In the genomic region with DNA sequence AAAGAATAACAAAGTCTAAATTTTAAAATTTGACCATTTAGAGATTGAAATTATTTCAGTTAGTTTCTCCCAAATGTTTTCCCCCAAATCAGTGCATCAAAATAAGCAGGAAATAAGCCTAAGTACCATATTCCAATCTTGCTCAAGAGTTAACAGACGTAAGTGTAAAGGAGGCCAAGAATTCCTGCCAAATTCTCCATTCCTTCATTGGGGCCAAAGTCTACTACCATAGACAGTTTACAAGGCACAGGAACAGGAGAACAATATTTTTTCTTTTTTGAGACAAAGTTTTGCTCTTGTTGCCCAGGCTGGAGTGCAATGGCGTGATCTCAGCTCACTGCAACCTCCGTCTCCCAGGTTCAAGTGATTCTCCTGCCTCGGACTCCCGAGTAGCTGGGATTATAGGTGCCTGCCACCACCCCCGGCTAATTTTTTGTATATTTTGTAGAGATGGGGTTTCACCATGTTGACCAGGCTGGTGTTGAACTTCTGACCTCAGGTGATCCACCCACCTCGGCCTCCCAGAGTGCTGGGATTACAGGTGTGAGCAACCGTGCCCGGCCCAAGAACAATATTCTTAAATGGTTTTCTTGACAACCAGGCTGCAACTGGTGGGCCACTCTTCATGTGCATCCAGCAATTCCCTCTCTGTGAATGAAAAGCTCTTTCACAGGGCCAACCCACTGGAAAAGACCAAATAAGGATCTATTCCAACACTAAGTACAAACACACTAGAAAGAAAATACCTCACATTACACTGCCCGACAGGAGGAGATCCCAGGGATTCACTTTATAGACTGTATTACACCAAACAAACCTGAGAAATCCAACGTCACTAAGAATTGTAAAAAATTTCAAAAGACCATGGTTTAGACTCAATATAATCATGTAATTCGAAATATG, we compare ENCODE assay signal across 2 cellular contexts.
TF ChIP-seq lines count a peak whose summit lies in the region.

No MANE protein-coding gene starts in this region.

TF ChIP-seq in liver, 16 proteins besides CTCF, POLR2A, EP300 and RAD21 (continued from another document):
- TF ChIP-seq HNF4G (IDR thresholded peaks at IDR 0.05) (peak; percentile 76), EGR1 (IDR thresholded peaks at IDR 0.05; ENCODE audit: low read depth in 2 of 2) (peak in 1 of 2 donors; percentile 51), SP1 (IDR thresholded peaks at IDR 0.05) (peak; percentile 81), FOXA2 (IDR thresholded peaks at IDR 0.05) (peak; percentile 18), JUND (IDR thresholded peaks at IDR 0.05) (peak; percentile 43 to 67), FOXA1 (IDR thresholded peaks at IDR 0.05) (peak; percentile 43), YY1 (IDR thresholded peaks at IDR 0.05) (peak; percentile 73), GABPA (IDR thresholded peaks at IDR 0.05 in 1 of 2, conservative IDR thresholded peaks at IDR 0.05 in 1 of 2) (peak in 1 of 2 donors; percentile 38), HNF4A (conservative IDR thresholded peaks at IDR 0.05) (peak; percentile 90 to 91), NR2F2 (IDR thresholded peaks at IDR 0.05) (peak; percentile 21), RXRA (IDR thresholded peaks at IDR 0.05) (peak; percentile 77 to 79)
- TF ChIP-seq, protein P1, sequence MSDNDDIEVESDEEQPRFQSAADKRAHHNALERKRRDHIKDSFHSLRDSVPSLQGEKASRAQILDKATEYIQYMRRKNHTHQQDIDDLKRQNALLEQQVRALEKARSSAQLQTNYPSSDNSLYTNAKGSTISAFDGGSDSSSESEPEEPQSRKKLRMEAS (IDR thresholded peaks at IDR 0.05) = peak; percentile 59
- TF ChIP-seq, protein P2, sequence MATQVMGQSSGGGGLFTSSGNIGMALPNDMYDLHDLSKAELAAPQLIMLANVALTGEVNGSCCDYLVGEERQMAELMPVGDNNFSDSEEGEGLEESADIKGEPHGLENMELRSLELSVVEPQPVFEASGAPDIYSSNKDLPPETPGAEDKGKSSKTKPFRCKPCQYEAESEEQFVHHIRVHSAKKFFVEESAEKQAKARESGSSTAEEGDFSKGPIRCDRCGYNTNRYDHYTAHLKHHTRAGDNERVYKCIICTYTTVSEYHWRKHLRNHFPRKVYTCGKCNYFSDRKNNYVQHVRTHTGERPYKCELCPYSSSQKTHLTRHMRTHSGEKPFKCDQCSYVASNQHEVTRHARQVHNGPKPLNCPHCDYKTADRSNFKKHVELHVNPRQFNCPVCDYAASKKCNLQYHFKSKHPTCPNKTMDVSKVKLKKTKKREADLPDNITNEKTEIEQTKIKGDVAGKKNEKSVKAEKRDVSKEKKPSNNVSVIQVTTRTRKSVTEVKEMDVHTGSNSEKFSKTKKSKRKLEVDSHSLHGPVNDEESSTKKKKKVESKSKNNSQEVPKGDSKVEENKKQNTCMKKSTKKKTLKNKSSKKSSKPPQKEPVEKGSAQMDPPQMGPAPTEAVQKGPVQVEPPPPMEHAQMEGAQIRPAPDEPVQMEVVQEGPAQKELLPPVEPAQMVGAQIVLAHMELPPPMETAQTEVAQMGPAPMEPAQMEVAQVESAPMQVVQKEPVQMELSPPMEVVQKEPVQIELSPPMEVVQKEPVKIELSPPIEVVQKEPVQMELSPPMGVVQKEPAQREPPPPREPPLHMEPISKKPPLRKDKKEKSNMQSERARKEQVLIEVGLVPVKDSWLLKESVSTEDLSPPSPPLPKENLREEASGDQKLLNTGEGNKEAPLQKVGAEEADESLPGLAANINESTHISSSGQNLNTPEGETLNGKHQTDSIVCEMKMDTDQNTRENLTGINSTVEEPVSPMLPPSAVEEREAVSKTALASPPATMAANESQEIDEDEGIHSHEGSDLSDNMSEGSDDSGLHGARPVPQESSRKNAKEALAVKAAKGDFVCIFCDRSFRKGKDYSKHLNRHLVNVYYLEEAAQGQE (IDR thresholded peaks at IDR 0.05) = peak; percentile 35
- TF ChIP-seq, protein P3, sequence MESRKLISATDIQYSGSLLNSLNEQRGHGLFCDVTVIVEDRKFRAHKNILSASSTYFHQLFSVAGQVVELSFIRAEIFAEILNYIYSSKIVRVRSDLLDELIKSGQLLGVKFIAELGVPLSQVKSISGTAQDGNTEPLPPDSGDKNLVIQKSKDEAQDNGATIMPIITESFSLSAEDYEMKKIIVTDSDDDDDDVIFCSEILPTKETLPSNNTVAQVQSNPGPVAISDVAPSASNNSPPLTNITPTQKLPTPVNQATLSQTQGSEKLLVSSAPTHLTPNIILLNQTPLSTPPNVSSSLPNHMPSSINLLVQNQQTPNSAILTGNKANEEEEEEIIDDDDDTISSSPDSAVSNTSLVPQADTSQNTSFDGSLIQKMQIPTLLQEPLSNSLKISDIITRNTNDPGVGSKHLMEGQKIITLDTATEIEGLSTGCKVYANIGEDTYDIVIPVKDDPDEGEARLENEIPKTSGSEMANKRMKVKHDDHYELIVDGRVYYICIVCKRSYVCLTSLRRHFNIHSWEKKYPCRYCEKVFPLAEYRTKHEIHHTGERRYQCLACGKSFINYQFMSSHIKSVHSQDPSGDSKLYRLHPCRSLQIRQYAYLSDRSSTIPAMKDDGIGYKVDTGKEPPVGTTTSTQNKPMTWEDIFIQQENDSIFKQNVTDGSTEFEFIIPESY (IDR thresholded peaks at IDR 0.05) = peak; percentile 42
- TF ChIP-seq, protein P4, sequence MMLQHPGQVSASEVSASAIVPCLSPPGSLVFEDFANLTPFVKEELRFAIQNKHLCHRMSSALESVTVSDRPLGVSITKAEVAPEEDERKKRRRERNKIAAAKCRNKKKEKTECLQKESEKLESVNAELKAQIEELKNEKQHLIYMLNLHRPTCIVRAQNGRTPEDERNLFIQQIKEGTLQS (IDR thresholded peaks at IDR 0.05) = no peak

TF ChIP-seq in HepG2, 621 proteins besides CTCF, POLR2A, EP300 and RAD21:
- TF ChIP-seq NFKBIZ (CRISPR knock-in tag; IDR thresholded peaks at IDR 0.05) (no peak), KLF6 (CRISPR knock-in tag; IDR thresholded peaks at IDR 0.05) (no peak), CEBPG (CRISPR knock-in tag; IDR thresholded peaks at IDR 0.05) (no peak), SRSF4 (IDR thresholded peaks at IDR 0.05; ENCODE audit: low read depth, low read length, poor library complexity, severe bottlenecking) (no peak), SOX13 (IDR thresholded peaks at IDR 0.05) (no peak), SOX13 (CRISPR knock-in tag; conservative IDR thresholded peaks at IDR 0.05 in 1 of 2, IDR thresholded peaks at IDR 0.05 in 1 of 2) (no peak), IKZF5 (CRISPR knock-in tag; IDR thresholded peaks at IDR 0.05) (no peak), MTA3 (CRISPR knock-in tag; IDR thresholded peaks at IDR 0.05) (no peak), HNRNPL (IDR thresholded peaks at IDR 0.05; ENCODE audit: low read depth, low read length) (no peak)
- TF ChIP-seq, protein P5, sequence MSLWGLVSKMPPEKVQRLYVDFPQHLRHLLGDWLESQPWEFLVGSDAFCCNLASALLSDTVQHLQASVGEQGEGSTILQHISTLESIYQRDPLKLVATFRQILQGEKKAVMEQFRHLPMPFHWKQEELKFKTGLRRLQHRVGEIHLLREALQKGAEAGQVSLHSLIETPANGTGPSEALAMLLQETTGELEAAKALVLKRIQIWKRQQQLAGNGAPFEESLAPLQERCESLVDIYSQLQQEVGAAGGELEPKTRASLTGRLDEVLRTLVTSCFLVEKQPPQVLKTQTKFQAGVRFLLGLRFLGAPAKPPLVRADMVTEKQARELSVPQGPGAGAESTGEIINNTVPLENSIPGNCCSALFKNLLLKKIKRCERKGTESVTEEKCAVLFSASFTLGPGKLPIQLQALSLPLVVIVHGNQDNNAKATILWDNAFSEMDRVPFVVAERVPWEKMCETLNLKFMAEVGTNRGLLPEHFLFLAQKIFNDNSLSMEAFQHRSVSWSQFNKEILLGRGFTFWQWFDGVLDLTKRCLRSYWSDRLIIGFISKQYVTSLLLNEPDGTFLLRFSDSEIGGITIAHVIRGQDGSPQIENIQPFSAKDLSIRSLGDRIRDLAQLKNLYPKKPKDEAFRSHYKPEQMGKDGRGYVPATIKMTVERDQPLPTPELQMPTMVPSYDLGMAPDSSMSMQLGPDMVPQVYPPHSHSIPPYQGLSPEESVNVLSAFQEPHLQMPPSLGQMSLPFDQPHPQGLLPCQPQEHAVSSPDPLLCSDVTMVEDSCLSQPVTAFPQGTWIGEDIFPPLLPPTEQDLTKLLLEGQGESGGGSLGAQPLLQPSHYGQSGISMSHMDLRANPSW (CRISPR knock-in tag; IDR thresholded peaks at IDR 0.05; ENCODE audit: borderline replicate concordance) = no peak
- TF ChIP-seq, protein P6, sequence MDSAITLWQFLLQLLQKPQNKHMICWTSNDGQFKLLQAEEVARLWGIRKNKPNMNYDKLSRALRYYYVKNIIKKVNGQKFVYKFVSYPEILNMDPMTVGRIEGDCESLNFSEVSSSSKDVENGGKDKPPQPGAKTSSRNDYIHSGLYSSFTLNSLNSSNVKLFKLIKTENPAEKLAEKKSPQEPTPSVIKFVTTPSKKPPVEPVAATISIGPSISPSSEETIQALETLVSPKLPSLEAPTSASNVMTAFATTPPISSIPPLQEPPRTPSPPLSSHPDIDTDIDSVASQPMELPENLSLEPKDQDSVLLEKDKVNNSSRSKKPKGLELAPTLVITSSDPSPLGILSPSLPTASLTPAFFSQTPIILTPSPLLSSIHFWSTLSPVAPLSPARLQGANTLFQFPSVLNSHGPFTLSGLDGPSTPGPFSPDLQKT (CRISPR knock-in tag; IDR thresholded peaks at IDR 0.05; ENCODE audit: borderline replicate concordance) = no peak
- TF ChIP-seq, protein P7, sequence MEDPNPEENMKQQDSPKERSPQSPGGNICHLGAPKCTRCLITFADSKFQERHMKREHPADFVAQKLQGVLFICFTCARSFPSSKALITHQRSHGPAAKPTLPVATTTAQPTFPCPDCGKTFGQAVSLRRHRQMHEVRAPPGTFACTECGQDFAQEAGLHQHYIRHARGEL (CRISPR knock-in tag; IDR thresholded peaks at IDR 0.05) = no peak
